ENCODE assay signal across 1 cellular context in the genomic region with DNA sequence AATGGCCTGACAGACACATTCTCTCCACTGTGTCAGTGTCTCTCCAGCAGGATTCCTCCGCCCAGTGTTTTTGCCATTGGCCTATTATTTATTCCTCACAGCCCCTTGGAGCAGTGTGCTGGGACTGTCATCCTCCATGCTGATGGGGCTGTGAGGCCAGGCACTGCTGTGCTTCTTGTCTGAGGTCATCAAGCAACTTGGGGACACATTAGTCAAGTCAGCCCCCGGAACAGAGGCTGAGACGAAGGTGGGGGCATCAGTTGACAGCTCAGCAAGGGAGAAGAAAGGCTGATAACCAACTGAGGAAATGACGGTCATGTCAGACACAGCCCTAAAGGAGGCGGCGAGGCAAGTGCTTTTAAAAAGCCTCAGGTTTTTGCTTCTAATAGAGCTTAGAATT.
TF ChIP-seq lines count a peak whose summit lies in the region.

No MANE protein-coding gene starts in this region.

TF ChIP-seq in HEK293, 187 proteins besides CTCF, POLR2A, EP300 and RAD21 (continued from another document):
- TF ChIP-seq, protein P1, sequence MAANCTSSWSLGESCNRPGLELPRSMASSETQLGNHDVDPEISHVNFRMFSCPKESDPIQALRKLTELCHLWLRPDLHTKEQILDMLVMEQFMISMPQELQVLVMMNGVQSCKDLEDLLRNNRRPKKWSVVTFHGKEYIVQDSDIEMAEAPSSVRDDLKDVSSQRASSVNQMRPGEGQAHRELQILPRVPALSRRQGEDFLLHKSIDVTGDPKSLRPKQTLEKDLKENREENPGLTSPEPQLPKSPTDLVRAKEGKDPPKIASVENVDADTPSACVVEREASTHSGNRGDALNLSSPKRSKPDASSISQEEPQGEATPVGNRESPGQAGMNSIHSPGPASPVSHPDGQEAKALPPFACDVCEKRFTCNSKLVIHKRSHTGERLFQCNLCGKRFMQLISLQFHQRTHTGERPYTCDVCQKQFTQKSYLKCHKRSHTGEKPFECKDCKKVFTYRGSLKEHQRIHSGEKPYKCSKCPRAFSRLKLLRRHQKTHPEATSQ (tag by site-specific recombination; IDR thresholded peaks at IDR 0.05): no peak
